10 cellular contexts compared by ENCODE assay signal in genomic region chr14:94936901-94937321, GRCh38.
A peak's percentile ranks its signal among the peaks of the same experiment; 100 is the strongest.
DNase-seq lines count a peak whose midpoint lies in the region; ATAC-seq and TF ChIP-seq lines count a peak whose summit lies in the region.
"Had no signal": no experiment of that assay in that cellular context is flagged by ENCODE, and none has a peak within 500 bp of the region (broad histone marks: within the 10 kb centered on the region; RNA-seq: fewer than 3 reads in every experiment).

No MANE protein-coding gene starts in this region.

- H3K4me1 ChIP-seq in upper lobe of right lung: no peaks in the 10 kb centered on the region

- H3K27ac ChIP-seq in VCaP (peak overlapping the region; percentile 86), upper lobe of right lung (peak overlapping the region; percentile 42)

- peak in 38 of 42 donors; percentile 4 to 68 (median 37) for DNase-seq in head of caudate nucleus
- no peak for DNase-seq in omental fat pad (ENCODE audit: low spot score)
- no peak for DNase-seq in upper lobe of right lung
- DNase-seq in T-helper 9 cell: no peak
- DNase-seq: activated naive CD8-positive, alpha-beta T cell treated with anti-CD3 and anti-CD28 coated beads, Interleukin-2, amount 50 U/mL, for 24 hours; Kasumi-1; PC-3 had no signal

- ATAC-seq in omental fat pad (ENCODE audit: low FRiP score) (peak; percentile 33), upper lobe of right lung (peak; percentile 5), GM19452 (IDR thresholded peaks at IDR 0.05; ENCODE audit: unreplicated experiment) (no peak), HG03432 (IDR thresholded peaks at IDR 0.05; ENCODE audit: unreplicated experiment) (no peak)
- ATAC-seq: activated naive CD8-positive, alpha-beta T cell treated with anti-CD3 and anti-CD28 coated beads, Interleukin-2, amount 50 U/mL, for 24 hours; PC-3 had no signal

- H3K36me3 ChIP-seq in upper lobe of right lung: no peaks in the 10 kb centered on the region

- TF ChIP-seq CTCF in VCaP (conservative IDR thresholded peaks at IDR 0.05): no peak
- no peak for TF ChIP-seq CTCF in omental fat pad (IDR thresholded peaks at IDR 0.05)
- no peak for TF ChIP-seq CTCF in upper lobe of right lung (IDR thresholded peaks at IDR 0.05)

- H3K27me3 ChIP-seq in upper lobe of right lung: no peaks in the 10 kb centered on the region

- intact Hi-C loops in head of caudate nucleus (cut with DNase I) (no loop called here), upper lobe of right lung (cut with DNase I) (no loop called here)

- no peaks in the 10 kb centered on the region for H3K9me3 ChIP-seq in upper lobe of right lung

- peak overlapping the region; percentile 6 for H3K4me3 ChIP-seq in upper lobe of right lung

Comparison
In these comparisons a context has a peak if more than half of its experiments do, and no peak if none do; other contexts are left out.
1. DNase-seq: peak in head of caudate nucleus (38 of 42); none in omental fat pad (single experiment), upper lobe of right lung (single experiment) and T-helper 9 cell (single experiment).
2. ATAC-seq: peak in omental fat pad (single experiment) and upper lobe of right lung (single experiment); none in GM19452 (single experiment) and HG03432 (single experiment).